Comparison of ENCODE assay signal across 1 cellular context in the genomic region with DNA sequence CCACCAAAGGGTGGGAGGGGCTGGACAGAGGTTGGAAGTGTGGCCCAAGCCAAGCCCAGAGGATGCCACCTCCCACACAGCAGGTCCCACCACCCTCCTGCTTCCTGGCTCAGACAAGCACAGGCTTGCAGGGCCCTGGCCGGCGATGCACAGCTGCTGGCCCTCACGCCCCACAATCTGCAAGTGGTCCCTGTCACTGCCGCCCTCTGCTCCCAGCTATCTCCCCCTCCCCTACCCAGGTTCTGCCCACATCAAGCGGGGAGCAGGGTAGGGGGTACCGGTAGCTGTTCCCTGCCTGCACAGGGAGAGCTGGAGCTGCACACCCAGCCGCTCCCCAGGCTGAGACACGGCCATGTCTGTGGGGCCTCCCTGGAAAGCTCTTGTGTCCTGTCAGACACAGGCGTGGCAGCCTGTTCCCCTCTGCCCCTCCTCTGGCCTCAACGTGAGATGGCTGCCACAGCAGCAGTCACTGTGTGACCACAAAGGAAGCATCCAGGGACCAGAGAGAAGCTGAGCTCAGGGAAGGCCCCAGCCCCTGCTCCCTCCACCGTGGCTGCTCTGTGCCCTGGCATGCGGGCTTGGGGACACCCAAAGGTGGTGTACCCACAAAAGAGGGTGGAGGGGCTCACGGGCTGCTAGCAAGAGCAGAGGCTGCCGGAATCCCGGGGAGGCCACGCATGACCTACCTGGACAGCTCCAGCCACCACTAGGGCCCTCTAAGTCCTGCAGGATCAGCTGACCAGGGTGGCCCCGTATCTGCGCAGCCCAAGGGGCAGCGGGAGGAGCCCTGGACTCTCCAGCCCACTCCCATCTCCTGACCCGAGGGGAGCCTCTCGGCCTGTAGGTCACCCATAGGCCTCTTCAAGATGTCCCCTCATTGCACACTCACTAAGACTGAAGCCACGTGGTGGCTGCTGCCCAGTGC.
TF ChIP-seq lines count a peak whose summit lies in the region.

No MANE protein-coding gene starts in this region.

TF ChIP-seq in GM12878, 131 proteins besides CTCF, POLR2A, EP300 and RAD21:
- TF ChIP-seq PML (IDR thresholded peaks at IDR 0.05; ENCODE audit: low read length) (peak; percentile 17; the same call in 1 of the 2 replicates), BHLHE40 (IDR thresholded peaks at IDR 0.05; ENCODE audit: borderline replicate concordance in 1 of 2, low read depth in 2 of 2, low read length in 1 of 2) (no peak)
